In the genomic region with DNA sequence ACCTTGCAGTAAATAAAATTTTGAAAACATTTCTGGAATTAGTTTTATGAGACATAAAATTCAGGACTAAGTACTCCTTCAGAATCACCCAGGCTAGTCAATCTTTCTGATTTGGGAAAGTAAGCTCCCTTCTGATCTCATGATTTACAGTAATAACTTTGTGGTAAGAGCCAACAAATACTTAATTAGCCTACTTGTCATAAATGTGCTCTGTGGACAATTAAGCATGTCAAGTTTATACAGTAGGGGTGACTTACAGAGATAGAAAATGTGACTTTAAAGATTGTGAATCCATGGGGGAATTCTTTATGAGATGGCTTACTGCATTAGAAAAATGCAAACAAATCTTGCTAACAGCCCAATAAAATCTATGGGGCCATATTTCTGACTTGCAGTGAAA, we compare ENCODE assay signal across 19 cellular contexts.
DNase-seq lines count a peak whose midpoint lies in the region; ATAC-seq and TF ChIP-seq lines count a peak whose summit lies in the region.
"Had no signal": no experiment of that assay in that cellular context is flagged by ENCODE, and none has a peak within 500 bp of the region (broad histone marks: within the 10 kb centered on the region; RNA-seq: fewer than 3 reads in every experiment).

No MANE protein-coding gene starts in this region.

- no peaks in the 10 kb centered on the region for H4K20me1 ChIP-seq in hepatocyte (ENCODE audit: insufficient read depth, poor library complexity, severe bottlenecking)

- no peak for ATAC-seq in left cardiac atrium
- ATAC-seq: A549, PC-3 had no signal

- H3K27me3 Mint-ChIP-seq in osteocyte (ENCODE audit: unreplicated experiment), result no peaks in the 10 kb centered on the region

- peaks cover 37% of the 10 kb centered on the region for H3K4me1 Mint-ChIP-seq in osteocyte (ENCODE audit: unreplicated experiment)
- H3K4me1 Mint-ChIP-seq: CD14-positive monocyte had no signal

- CTCF ChIA-PET in RWPE1 (lab: Yijun Ruan, JAX), result interaction anchor here (0.7 to 1.2 kb wide), 2 partner anchors 327 to 721 kb away, joined by 3 read pairs; no protein-coding TSS in a partner anchor

- intact Hi-C loops in left ventricle myocardium inferior (cut with micrococcal nuclease), result no loop called here
- intact Hi-C loops in left cardiac atrium (cut with DNase I), result no loop called here

- POLR2A ChIA-PET in RWPE1 (lab: Yijun Ruan, JAX; ENCODE audit: low non-redundant PET), result no interaction called here

- peak overlapping the region; percentile 90 for H3K27ac Mint-ChIP-seq in osteocyte (ENCODE audit: unreplicated experiment)
- H3K27ac Mint-ChIP-seq: CD14-positive monocyte, HFFc6 had no signal

- no peak for DNase-seq in left ventricle myocardium inferior
- DNase-seq in left cardiac atrium, result no peak
- no peak for DNase-seq in hepatocyte (ENCODE audit: low spot score)
- DNase-seq in osteocyte (ENCODE audit: extremely low spot score, unreplicated experiment), result no peak
- DNase-seq in GF-D8 (lab: John Stamatoyannopoulos, UW), result no peak
- no peak for DNase-seq in RWPE1 (ENCODE audit: low spot score)
- no peak for DNase-seq in HuH-7.5 (ENCODE audit: low spot score)
- DNase-seq in UCSD-AML1 (lab: John Stamatoyannopoulos, UW; ENCODE audit: unreplicated experiment), result no peak
- DNase-seq: COR-L47, DMS153, HFFc6, NCI-H1092, NCI-H146, NCI-H2081, NCI-H510A, NCI-H774, PC-3 had no signal

- TF ChIP-seq CTCF in left ventricle myocardium inferior (IDR thresholded peaks at IDR 0.05; ENCODE audit: borderline replicate concordance) (no peak), hepatocyte (IDR thresholded peaks at IDR 0.05; ENCODE audit: poor library complexity) (no peak), osteocyte (IDR thresholded peaks at IDR 0.05) (no peak), RWPE1 (conservative IDR thresholded peaks at IDR 0.05; ENCODE audit: low read depth) (no peak)

- no peak overlapping the region for H3K4me3 Mint-ChIP-seq in osteocyte (ENCODE audit: unreplicated experiment)
- H3K4me3 Mint-ChIP-seq: CD14-positive monocyte, HFFc6 had no signal

- H3K27me3 ChIP-seq in left ventricle myocardium inferior (ENCODE audit: low read depth) (no peaks in the 10 kb centered on the region), hepatocyte (no peaks in the 10 kb centered on the region)

- H3K36me3 ChIP-seq in left ventricle myocardium inferior, result no peaks in the 10 kb centered on the region
- no peaks in the 10 kb centered on the region for H3K36me3 ChIP-seq in hepatocyte (replicated peaks; ENCODE audit: insufficient read depth, low read depth)

- H3K4me2 ChIP-seq in hepatocyte, result no peak overlapping the region
- H3K4me2 ChIP-seq: A549 had no signal

- H3K9me3 Mint-ChIP-seq in osteocyte (ENCODE audit: unreplicated experiment), result peaks cover 3% of the 10 kb centered on the region

- no peaks in the 10 kb centered on the region for H3K36me3 Mint-ChIP-seq in osteocyte (ENCODE audit: unreplicated experiment)
- H3K36me3 Mint-ChIP-seq: CD14-positive monocyte had no signal

- H3K4me3 ChIP-seq in left ventricle myocardium inferior (no peak overlapping the region), hepatocyte (no peak overlapping the region)
- H3K4me3 ChIP-seq: A549 had no signal

- peak overlapping the region; percentile 45 for H3K27ac ChIP-seq in left ventricle myocardium inferior (replicated peaks)
- peak overlapping the region; percentile 6 for H3K27ac ChIP-seq in hepatocyte
- H3K27ac ChIP-seq in RWPE1, result no peak overlapping the region
- H3K27ac ChIP-seq: A549 had no signal

- H3K9me2 ChIP-seq in hepatocyte (replicated peaks; ENCODE audit: insufficient read depth), result no peaks in the 10 kb centered on the region

- H3K4me1 ChIP-seq in left ventricle myocardium inferior, result no peaks in the 10 kb centered on the region
- no peaks in the 10 kb centered on the region for H3K4me1 ChIP-seq in hepatocyte (ENCODE audit: insufficient read depth)
- H3K4me1 ChIP-seq: A549 had no signal

- no peaks in the 10 kb centered on the region for H3K79me2 ChIP-seq in hepatocyte

- H3K9me3 ChIP-seq in left ventricle myocardium inferior (replicated peaks) (peaks cover 25% of the 10 kb centered on the region), hepatocyte (ENCODE audit: low read depth) (no peaks in the 10 kb centered on the region)

- H2AFZ ChIP-seq in hepatocyte, result no peak overlapping the region
